In the genomic region with DNA sequence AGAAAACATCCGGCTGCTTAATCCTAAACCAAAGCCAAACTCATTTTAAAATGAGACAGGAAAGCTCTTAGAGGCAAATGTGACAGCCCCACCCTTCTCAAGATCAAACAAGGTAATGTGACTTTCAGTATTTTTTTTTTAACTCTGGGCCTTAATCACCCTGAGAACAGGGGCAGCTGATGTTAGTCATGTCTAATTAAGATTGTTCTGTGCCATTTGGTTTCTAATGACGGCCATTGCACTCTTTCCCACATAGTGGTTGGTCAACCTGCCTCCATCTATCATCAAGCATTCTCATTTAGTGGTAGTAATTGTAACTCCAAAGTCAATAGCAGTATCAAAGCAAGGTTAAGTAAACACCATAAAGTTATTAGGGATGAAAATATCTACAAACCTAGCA, we compare ENCODE assay signal across 17 cellular contexts.
DNase-seq lines count a peak whose midpoint lies in the region; ATAC-seq, FAIRE-seq and TF ChIP-seq lines count a peak whose summit lies in the region.
"Had no signal": no experiment of that assay in that cellular context is flagged by ENCODE, and none has a peak within 500 bp of the region (broad histone marks: within the 10 kb centered on the region; RNA-seq: fewer than 3 reads in every experiment).

No MANE protein-coding gene starts in this region.

- H3K27me3 ChIP-seq in gastrocnemius medialis, result no peaks in the 10 kb centered on the region
- H3K27me3 ChIP-seq: SJCRH30 had no signal

- no peak overlapping the region for H3K4me3 Mint-ChIP-seq in Calu3 (ENCODE audit: low read depth, unreplicated experiment)

- TF ChIP-seq CTCF in Calu3 (IDR thresholded peaks at IDR 0.05; ENCODE audit: unreplicated experiment), result no peak
- TF ChIP-seq CTCF in retinal pigment epithelial cell (conservative IDR thresholded peaks at IDR 0.05; ENCODE audit: low read depth, low read length), result no peak
- TF ChIP-seq CTCF in gastrocnemius medialis (IDR thresholded peaks at IDR 0.05 in 4 of 5, conservative IDR thresholded peaks at IDR 0.05 in 1 of 5), result no peak

- FAIRE-seq in islet of Langerhans (lab: Jason Lieb, UNC), result peak; percentile 98

- H3K4me1 ChIP-seq in gastrocnemius medialis, result no peaks in the 10 kb centered on the region
- H3K4me1 ChIP-seq: Caco-2, SJCRH30 had no signal

- H3K9me3 ChIP-seq in gastrocnemius medialis, result no peaks in the 10 kb centered on the region
- H3K9me3 ChIP-seq: Caco-2, SJCRH30 had no signal

- H3K4me1 Mint-ChIP-seq in Calu3 (ENCODE audit: low read depth, unreplicated experiment), result peaks cover 27% of the 10 kb centered on the region

- no peak overlapping the region for H3K27ac ChIP-seq in gastrocnemius medialis
- H3K27ac ChIP-seq: PC-9, SJCRH30 had no signal

- no peaks in the 10 kb centered on the region for H3K36me3 ChIP-seq in gastrocnemius medialis
- H3K36me3 ChIP-seq: SJCRH30 had no signal

- H3K4me3 ChIP-seq in retinal pigment epithelial cell (ENCODE audit: low read length) (no peak overlapping the region), gastrocnemius medialis (no peak overlapping the region)
- H3K4me3 ChIP-seq: PC-9, SJCRH30 had no signal

- ATAC-seq in gastrocnemius medialis (no peak), HG03095 (IDR thresholded peaks at IDR 0.05; ENCODE audit: unreplicated experiment) (no peak), GM21529 (IDR thresholded peaks at IDR 0.05; ENCODE audit: unreplicated experiment) (no peak), SK-N-SH treated with all-trans-retinoic acid at 6 μM for 48 hours (no peak)

- intact Hi-C loops in Calu3 (cut with micrococcal nuclease; ENCODE audit: unreplicated experiment) (no loop called here), gastrocnemius medialis (cut with DNase I; ENCODE audit: low total_unique reads) (no loop called here)

- H3K27me3 Mint-ChIP-seq in Calu3 (ENCODE audit: unreplicated experiment), result no peaks in the 10 kb centered on the region

- peak overlapping the region; percentile 54 for H3K27ac Mint-ChIP-seq in Calu3 (ENCODE audit: unreplicated experiment)

- CTCF ChIA-PET in Calu3 (lab: Charles Lee), result no interaction called here

- peaks cover 5% of the 10 kb centered on the region for H3K36me3 Mint-ChIP-seq in Calu3 (ENCODE audit: insufficient read depth, unreplicated experiment)

- no TSS peak for BruUV-seq in Calu3 (replicated peaks; lab: Mats Ljungman, UMichigan)

- DNase-seq in Calu3 (no peak), NCI-H69 (lab: John Stamatoyannopoulos, UW) (peak; percentile 16), retinal pigment epithelial cell (ENCODE audit: low read depth) (peak; percentile 46), gastrocnemius medialis (no peak)
- DNase-seq: ACHN, Caco-2, EL, IMR-90, Karpas-422, NCI-H187, NCI-H526 treated with DMSO at 0.1 percent for 48 hours, PC-9, SJCRH30 had no signal

- H3K9me3 Mint-ChIP-seq in Calu3 (ENCODE audit: low read depth, unreplicated experiment), result no peaks in the 10 kb centered on the region

- no peak for TF ChIP-seq POLR2A in gastrocnemius medialis (IDR thresholded peaks at IDR 0.05)

- in situ Hi-C loops in gastrocnemius medialis (cut with MboI; ENCODE audit: low sequenced_read_pairs in 4 of 4), result no loop called here

TF ChIP-seq in SK-N-SH treated with all-trans-retinoic acid at 6 μM for 48 hours, 23 proteins besides CTCF, POLR2A, EP300 and RAD21:
- no peak for TF ChIP-seq TCF4 (CRISPR knock-in tag; IDR thresholded peaks at IDR 0.05; ENCODE audit: borderline replicate concordance)
- TF ChIP-seq ZFP30 (CRISPR knock-in tag; IDR thresholded peaks at IDR 0.05), result no peak
- no peak for TF ChIP-seq SNAI2 (CRISPR knock-in tag; IDR thresholded peaks at IDR 0.05)
- TF ChIP-seq ESRRG (CRISPR knock-in tag; IDR thresholded peaks at IDR 0.05), result no peak

Comparison
In these comparisons a context has a peak if more than half of its experiments do, and no peak if none do; other contexts are left out.
1. DNase-seq: peak in NCI-H69 (single experiment) and retinal pigment epithelial cell (single experiment); none in Calu3 (single experiment) and gastrocnemius medialis (0 of 2).